Comparison of ENCODE assay signal across 20 cellular contexts in the genomic region with DNA sequence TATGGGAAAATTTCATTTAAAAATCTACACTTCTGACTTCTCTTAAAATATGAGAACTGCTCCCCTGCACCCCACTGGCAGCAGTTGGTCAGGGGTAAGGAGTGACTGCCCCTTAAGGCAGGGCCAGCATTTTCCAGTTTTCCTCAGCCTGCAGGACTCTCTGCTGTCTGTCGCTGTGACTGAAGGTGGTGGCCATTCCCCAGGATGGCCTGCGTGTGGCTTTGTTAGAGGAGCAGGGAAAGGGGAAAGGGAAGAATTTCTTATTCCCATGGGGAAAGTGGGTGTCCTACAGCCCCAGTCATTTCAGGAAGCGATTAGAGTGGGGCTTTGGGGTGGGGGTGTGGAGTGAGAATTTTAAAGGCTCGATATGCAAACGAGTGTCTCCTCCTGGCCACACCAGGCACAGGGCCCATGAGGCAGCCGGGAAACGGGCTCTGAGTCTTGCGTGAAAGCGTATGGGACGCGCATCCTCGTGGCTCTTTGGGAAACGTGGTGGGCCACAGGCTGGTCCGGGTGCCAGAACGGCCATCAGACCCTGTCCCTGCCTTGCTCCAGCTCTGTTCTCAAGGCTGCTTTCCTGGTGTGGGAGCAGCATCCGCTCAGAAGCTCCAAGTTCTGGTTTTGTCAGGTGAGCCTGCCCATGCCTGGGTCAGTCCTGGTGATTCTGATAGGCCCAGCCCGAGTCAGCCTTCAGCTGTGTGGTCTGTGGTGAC. TPM values are rescaled to one million over a fixed set of nuclear protein-coding genes. Genes with fewer than 3 reads are reported as not detected.
A peak's percentile ranks its signal among the peaks of the same experiment; 100 is the strongest.
DNase-seq lines count a peak whose midpoint lies in the region; ATAC-seq and TF ChIP-seq lines count a peak whose summit lies in the region.
"Had no signal": no experiment of that assay in that cellular context is flagged by ENCODE, and none has a peak within 500 bp of the region (broad histone marks: within the 10 kb centered on the region; RNA-seq: fewer than 3 reads in every experiment).

No MANE protein-coding gene starts in this region.

- H3K4me3 Mint-ChIP-seq in endodermal cell (no peak overlapping the region), immature natural killer cell (no peak overlapping the region)
- H3K4me3 Mint-ChIP-seq: B cell; CD4-positive, alpha-beta memory T cell had no signal

- H3K27ac Mint-ChIP-seq in endodermal cell: peak overlapping the region; percentile 46
- no peak overlapping the region for H3K27ac Mint-ChIP-seq in immature natural killer cell
- H3K27ac Mint-ChIP-seq: B cell had no signal

- H3K4me1 ChIP-seq in right atrium auricular region: peaks cover 0 to 31% of the 10 kb centered on the region in 2 donors
- H3K4me1 ChIP-seq in Panc1 (ENCODE audit: control insufficient read depth, insufficient read depth, low read length): no peaks in the 10 kb centered on the region; the same call in 1 of the 2 replicates
- H3K4me1 ChIP-seq in endodermal cell (ENCODE audit: control insufficient read depth, insufficient read depth, low read length): no peaks in the 10 kb centered on the region
- H3K4me1 ChIP-seq in sigmoid colon: peaks cover 0 to 20% (median 18%) of the 10 kb centered on the region in 4 donors
- peaks cover 8% of the 10 kb centered on the region for H3K4me1 ChIP-seq in testis
- H3K4me1 ChIP-seq: SJCRH30 had no signal

- intact Hi-C loops in cardiac septum (cut with DNase I): no loop called here
- intact Hi-C loops in Panc1 (cut with micrococcal nuclease; ENCODE audit: unreplicated experiment): no loop called here
- intact Hi-C loops in sigmoid colon (cut with DNase I): no loop called here
- intact Hi-C loops in testis (cut with DNase I; ENCODE audit: low total_unique reads): no loop called here

- H3K4me1 Mint-ChIP-seq in endodermal cell (no peaks in the 10 kb centered on the region), immature natural killer cell (no peaks in the 10 kb centered on the region)

- H3K9me3 Mint-ChIP-seq in endodermal cell (no peaks in the 10 kb centered on the region), immature natural killer cell (no peaks in the 10 kb centered on the region)

- TF ChIP-seq CTCF in right atrium auricular region (IDR thresholded peaks at IDR 0.05) (no peak), Panc1 (IDR thresholded peaks at IDR 0.05) (no peak), endodermal cell (conservative IDR thresholded peaks at IDR 0.05) (no peak), sigmoid colon (IDR thresholded peaks at IDR 0.05) (no peak), testis (IDR thresholded peaks at IDR 0.05) (no peak)

- TF ChIP-seq EP300 in sigmoid colon (IDR thresholded peaks at IDR 0.05): no peak

- H3K27ac ChIP-seq in right atrium auricular region (peak overlapping the region in 1 of 2 donors; percentile 31), Panc1 (ENCODE audit: low read length) (no peak overlapping the region), endodermal cell (ENCODE audit: low read depth, low read length) (no peak overlapping the region), sigmoid colon (no peak overlapping the region), testis (no peak overlapping the region)
- H3K27ac ChIP-seq: KMS-11, RWPE1, SJCRH30 had no signal

- no peak overlapping the region for H3K9ac ChIP-seq in endodermal cell (ENCODE audit: extremely low read depth, low read length, poor library complexity, severe bottlenecking)
- H3K9ac ChIP-seq: KMS-11 had no signal

- H3K36me3 Mint-ChIP-seq in endodermal cell (ENCODE audit: low read depth): no peaks in the 10 kb centered on the region
- no peaks in the 10 kb centered on the region for H3K36me3 Mint-ChIP-seq in immature natural killer cell
- H3K36me3 Mint-ChIP-seq: CD4-positive, alpha-beta memory T cell had no signal

- H3K27me3 Mint-ChIP-seq in endodermal cell (ENCODE audit: insufficient read depth) (peaks cover 2% of the 10 kb centered on the region), immature natural killer cell (ENCODE audit: low read depth in 3 of 3) (peaks cover 4 to 9% (median 5%) of the 10 kb centered on the region in 3 donors)

- no peak overlapping the region for H3K4me3 ChIP-seq in right atrium auricular region
- no peak overlapping the region for H3K4me3 ChIP-seq in Panc1 (ENCODE audit: low read depth in 2 of 2, low read length in 2 of 2)
- H3K4me3 ChIP-seq in endodermal cell (ENCODE audit: low read length): no peak overlapping the region
- H3K4me3 ChIP-seq in sigmoid colon: no peak overlapping the region
- no peak overlapping the region for H3K4me3 ChIP-seq in testis
- H3K4me3 ChIP-seq: SJCRH30 had no signal

- TF ChIP-seq POLR2A in sigmoid colon (IDR thresholded peaks at IDR 0.05): no peak
- no peak for TF ChIP-seq POLR2A in testis (IDR thresholded peaks at IDR 0.05)

- CTCF ChIA-PET in Panc1 (lab: Charles Lee): no interaction called here

- no peaks in the 10 kb centered on the region for H3K27me3 ChIP-seq in right atrium auricular region
- 0 out of 2 replicates have a peak, but pooled peaks cover 2% of the 10 kb centered on the region for H3K27me3 ChIP-seq in Panc1 (ENCODE audit: control insufficient read depth, insufficient read depth, low read length)
- H3K27me3 ChIP-seq in endodermal cell (ENCODE audit: control insufficient read depth, insufficient read depth, low read length, poor library complexity, severe bottlenecking): no peaks in the 10 kb centered on the region
- H3K27me3 ChIP-seq in sigmoid colon: no peaks in the 10 kb centered on the region
- no peaks in the 10 kb centered on the region for H3K27me3 ChIP-seq in testis

- H3K9me3 ChIP-seq in right atrium auricular region (no peaks in the 10 kb centered on the region), Panc1 (ENCODE audit: control insufficient read depth, insufficient read depth, low read depth, low read length) (no peaks in the 10 kb centered on the region), endodermal cell (ENCODE audit: control insufficient read depth, low read length) (no peaks in the 10 kb centered on the region), sigmoid colon (no peaks in the 10 kb centered on the region), testis (no peaks in the 10 kb centered on the region)
- H3K9me3 ChIP-seq: SJCRH30 had no signal

- BruUV-seq in Panc1 (replicated peaks; lab: Mats Ljungman, UMichigan): no TSS peak

- POLR2A ChIA-PET in Panc1 (lab: Charles Lee): no interaction called here

- H3K36me3 ChIP-seq in right atrium auricular region (peaks cover 67% of the 10 kb centered on the region), Panc1 (ENCODE audit: control insufficient read depth, insufficient read depth, low read length) (no peaks in the 10 kb centered on the region), endodermal cell (ENCODE audit: control insufficient read depth, insufficient read depth, low read length) (no peaks in the 10 kb centered on the region), sigmoid colon (peaks cover 0 to under 1% (median 0%) of the 10 kb centered on the region in 4 donors), testis (ENCODE audit: low read depth, missing control alignments) (no peaks in the 10 kb centered on the region)
- H3K36me3 ChIP-seq: SJCRH30 had no signal

- 0 out of 2 replicates have a peak, but pooled peaks have one; percentile 15 for ATAC-seq in Panc1
- ATAC-seq: PC-3 had no signal

- WGBS in endodermal cell (ENCODE audit: insufficient coverage in 1 of 2, insufficient read length in 1 of 2), 2 experiments: 90 to 95% methylated on average over 11 to 17 of the region's 17 CpGs
- WGBS in sigmoid colon, 2 donors: 91 to 92% methylated on average over 17 of the region's 17 CpGs
- WGBS in testis, 2 donors: 90 to 91% methylated on average over 15 to 17 of the region's 17 CpGs

- in situ Hi-C loops in Panc1 (cut with HindIII; ENCODE audit: low pct_unique_long_range_greater_than_20kb, low sequenced_read_pairs): no loop called here

- DNase-seq in cardiac septum (ENCODE audit: low spot score): peak; percentile 67
- no peak for DNase-seq in right atrium auricular region (ENCODE audit: low spot score)
- DNase-seq in Panc1 (ENCODE audit: low read depth, low spot score): no peak
- peak; percentile 64 for DNase-seq in endodermal cell
- DNase-seq in sigmoid colon: peak; percentile 60
- DNase-seq in immature natural killer cell: no peak
- no peak for DNase-seq in testis
- DNase-seq in NOMO-1 treated with dmso at 0.1 percent for 144 hours (lab: John Stamatoyannopoulos, UW; ENCODE audit: unreplicated experiment): no peak
- DNase-seq: CD4-positive, alpha-beta memory T cell; EL; MV-4-11; NCI-H187; NCI-H2107; NCI-H510A; NCI-H82; PC-3; SJCRH30 had no signal

RNA-seq across cellular contexts. Expression of gene ADGRD1, which starts 23.5 kb away (rescaled TPM):
- total RNA-seq in cardiac septum (54.6 TPM), right atrium auricular region (100 to 1,000 TPM; 120 to 168 TPM), Panc1 (2021; ENCODE audit: unreplicated experiment) (0.21 TPM), endodermal cell (1 to 10 TPM; 1.3 to 2.9 TPM), sigmoid colon (10 to 100 TPM in 3 of 4 donors, 1 to 10 TPM in 1; 7.2 to 22.5 (median 14.2) TPM), testis (10 to 100 TPM; 42.8 to 43.2 TPM)
- polyA plus RNA-seq in Panc1 (2012; ENCODE audit: insufficient read length): 0.07 TPM
- 2.3 TPM for polyA plus RNA-seq in endodermal cell (2013, experiment 1 of 2)
- polyA plus RNA-seq in endodermal cell (2013, experiment 2 of 2): 1.7 TPM
- polyA plus RNA-seq in sigmoid colon (1 to 10 TPM in 2 of 3 donors, under 1 TPM in 1; 0.46 to 3.8 (median 3.0) TPM), immature natural killer cell (not detected), testis (ENCODE audit: insufficient read depth, low read depth, low replicate concordance) (27.2 TPM)
- total RNA-seq: CD4-positive, alpha-beta memory T cell had no signal
- polyA plus RNA-seq: CD4-positive, alpha-beta memory T cell had no signal

Comparison
In these comparisons a context has a peak if more than half of its experiments do, and no peak if none do; other contexts are left out.
1. DNase-seq: peak in cardiac septum (single experiment), endodermal cell (single experiment) and sigmoid colon (single experiment); none in right atrium auricular region (single experiment), Panc1 (single experiment), immature natural killer cell (0 of 3), testis (single experiment) and NOMO-1 treated with dmso at 0.1 percent for 144 hours (single experiment).